ENCODE assay signal across 11 cellular contexts in genomic region chr3:197490098-197490497, GRCh38.
DNase-seq lines count a peak whose midpoint lies in the region; ATAC-seq and TF ChIP-seq lines count a peak whose summit lies in the region.
"Had no signal": no experiment of that assay in that cellular context is flagged by ENCODE, and none has a peak within 500 bp of the region (broad histone marks: within the 10 kb centered on the region; RNA-seq: fewer than 3 reads in every experiment).

No MANE protein-coding gene starts in this region.

- H3K4me1 ChIP-seq in H9 (ENCODE audit: insufficient read depth, low read length) = no peaks in the 10 kb centered on the region
- no peaks in the 10 kb centered on the region for H3K4me1 ChIP-seq in MM.1S (ENCODE audit: low read length)

- H2BK15ac ChIP-seq in H9 (ENCODE audit: low read depth, low read length) = no peak overlapping the region

- no peak overlapping the region for H2AK5ac ChIP-seq in H9 (ENCODE audit: insufficient read length, low read length)

- no peaks in the 10 kb centered on the region for H3K36me3 ChIP-seq in MM.1S (replicated peaks; ENCODE audit: insufficient read depth, low read length)
- H3K36me3 ChIP-seq: cardiac muscle cell had no signal

- H3K14ac ChIP-seq in H9 (ENCODE audit: insufficient read depth, low read length) = no peak overlapping the region

- H4K8ac ChIP-seq in H9 (replicated peaks; ENCODE audit: insufficient read length, low read depth, low read length) = no peak overlapping the region

- H3F3A ChIP-seq in MM.1S (ENCODE audit: insufficient read depth, low read length) = no peaks in the 10 kb centered on the region

- no peaks in the 10 kb centered on the region for H3K23me2 ChIP-seq in H9 (ENCODE audit: insufficient read length, low read depth, low read length, poor library complexity, severe bottlenecking)

- WGBS in H9 (ENCODE audit: extremely low coverage, insufficient read length, low lambda C conversion rate) = no CpG with 5 or more reads among the region's 3 CpGs

- H3K27me3 ChIP-seq in H9 (ENCODE audit: insufficient read depth, low read length) (no peaks in the 10 kb centered on the region), MM.1S (replicated peaks; ENCODE audit: insufficient read depth, low read length) (no peaks in the 10 kb centered on the region)
- H3K27me3 ChIP-seq: cardiac muscle cell had no signal

- H3K4me3 ChIP-seq in foreskin fibroblast (ENCODE audit: low read depth in 1 of 2, low read length in 2 of 2) (no peak overlapping the region), retinal pigment epithelial cell (ENCODE audit: low read length) (no peak overlapping the region), MM.1S (ENCODE audit: low read length) (no peak overlapping the region)
- H3K4me3 ChIP-seq: cardiac muscle cell had no signal

- no peak overlapping the region for H3K56ac ChIP-seq in H9 (ENCODE audit: insufficient read length, low read depth, low read length)

- no peak overlapping the region for H2BK120ac ChIP-seq in H9 (ENCODE audit: low read depth, low read length, poor library complexity, severe bottlenecking)

- no peak overlapping the region for H3K4ac ChIP-seq in H9 (ENCODE audit: low read depth, low read length)

- no peak overlapping the region for H4K91ac ChIP-seq in H9 (ENCODE audit: insufficient read length, low read depth, low read length)

- no peak overlapping the region for H3K27ac Mint-ChIP-seq in H9
- H3K27ac Mint-ChIP-seq in activated naive CD4-positive, alpha-beta T cell treated with anti-CD3 and anti-CD28 coated beads, Interleukin-2, amount 50 U/mL, for 72 hours = no peak overlapping the region
- H3K27ac Mint-ChIP-seq: stimulated activated naive CD8-positive, alpha-beta T cell treated with anti-CD3 and anti-CD28 coated beads, Interleukin-15, Interleukin-2, amounts not matched to agents 100 ng/mL and 50 ng/mL, for 24 hours had no signal

- no peaks in the 10 kb centered on the region for H3K79me2 ChIP-seq in H9 (ENCODE audit: insufficient read depth, low read length)
- H3K79me2 ChIP-seq in MM.1S (ENCODE audit: low read length) = no peaks in the 10 kb centered on the region

- no peak overlapping the region for H2BK5ac ChIP-seq in H9 (ENCODE audit: insufficient read length, low read length)

- H3K9ac ChIP-seq in H9 (ENCODE audit: extremely low read depth, insufficient read length, low read length) (no peak overlapping the region), MM.1S (ENCODE audit: low read length) (no peak overlapping the region)

- no peak overlapping the region for H2BK12ac ChIP-seq in H9 (ENCODE audit: insufficient read length, low read depth, low read length)

- H3K4me2 ChIP-seq in H9 (ENCODE audit: insufficient read depth, insufficient read length, low read length) (no peak overlapping the region), MM.1S (ENCODE audit: low read depth, low read length) (no peak overlapping the region)

- H3K9me3 ChIP-seq in H9 (ENCODE audit: control insufficient read depth, low read depth, low read length) (no peaks in the 10 kb centered on the region), MM.1S (replicated peaks; ENCODE audit: insufficient read depth, low read length) (no peaks in the 10 kb centered on the region)

- H3K9me3 Mint-ChIP-seq in H9 = no peaks in the 10 kb centered on the region
- H3K9me3 Mint-ChIP-seq in activated naive CD4-positive, alpha-beta T cell treated with anti-CD3 and anti-CD28 coated beads, Interleukin-2, amount 50 U/mL, for 72 hours = no peaks in the 10 kb centered on the region
- H3K9me3 Mint-ChIP-seq: stimulated activated naive CD8-positive, alpha-beta T cell treated with anti-CD3 and anti-CD28 coated beads, Interleukin-15, Interleukin-2, amounts not matched to agents 100 ng/mL and 50 ng/mL, for 24 hours had no signal

- H3K27me3 Mint-ChIP-seq in H9 (ENCODE audit: low read depth) = peaks cover 8% of the 10 kb centered on the region; the same call in 1 of the 2 replicates
- H3K27me3 Mint-ChIP-seq: stimulated activated naive CD8-positive, alpha-beta T cell treated with anti-CD3 and anti-CD28 coated beads, Interleukin-15, Interleukin-2, amounts not matched to agents 100 ng/mL and 50 ng/mL, for 24 hours had no signal

- H2AFZ ChIP-seq in H9 (ENCODE audit: low read length) = no peak overlapping the region
- no peak overlapping the region for H2AFZ ChIP-seq in MM.1S (ENCODE audit: low read length)

- no peaks in the 10 kb centered on the region for H3K9me2 ChIP-seq in MM.1S (replicated peaks; ENCODE audit: insufficient read depth, low read length)

- DNase-seq in H9 (peak; percentile 68), T1000 (lab: John Stamatoyannopoulos, UW) (peak; percentile 45), foreskin fibroblast (peak; percentile 41 to 67), retinal pigment epithelial cell (ENCODE audit: low read depth) (peak; percentile 95), MM.1S (no peak)
- no peak for DNase-seq in activated naive CD4-positive, alpha-beta T cell treated with anti-CD3 and anti-CD28 coated beads, Interleukin-2, amount 50 U/mL, for 72 hours (ENCODE audit: low spot score in 2 of 2)
- DNase-seq: NCI-H146 had no signal

- H3K36me3 Mint-ChIP-seq in H9 (ENCODE audit: insufficient read depth in 1 of 3, low read depth in 3 of 3) = no peaks in the 10 kb centered on the region
- no peaks in the 10 kb centered on the region for H3K36me3 Mint-ChIP-seq in activated naive CD4-positive, alpha-beta T cell treated with anti-CD3 and anti-CD28 coated beads, Interleukin-2, amount 50 U/mL, for 72 hours

- H3K4me3 Mint-ChIP-seq in H9 = no peak overlapping the region
- H3K4me3 Mint-ChIP-seq: stimulated activated naive CD8-positive, alpha-beta T cell treated with anti-CD3 and anti-CD28 coated beads, Interleukin-15, Interleukin-2, amounts not matched to agents 100 ng/mL and 50 ng/mL, for 24 hours had no signal

- no peaks in the 10 kb centered on the region for H4K20me1 ChIP-seq in H9 (ENCODE audit: control insufficient read depth, insufficient read depth, insufficient read length)
- H4K20me1 ChIP-seq in MM.1S (ENCODE audit: insufficient read depth, low read length) = no peaks in the 10 kb centered on the region

- H3K27ac ChIP-seq in H9 (ENCODE audit: insufficient read length, low read depth, low read length) (no peak overlapping the region), MM.1S (ENCODE audit: low read length) (no peak overlapping the region)
- H3K27ac ChIP-seq: cardiac muscle cell had no signal

- H3K18ac ChIP-seq in H9 (ENCODE audit: insufficient read length, low read depth, low read length) = no peak overlapping the region

- H3K4me1 Mint-ChIP-seq in H9 = peaks cover 15 to 21% of the 10 kb centered on the region in 2 experiments

- TF ChIP-seq CTCF in H9 (conservative IDR thresholded peaks at IDR 0.05) (no peak), foreskin fibroblast (IDR thresholded peaks at IDR 0.05; ENCODE audit: low read depth, low read length) (no peak), retinal pigment epithelial cell (conservative IDR thresholded peaks at IDR 0.05; ENCODE audit: low read depth, low read length) (peak; percentile 30), MM.1S (IDR thresholded peaks at IDR 0.05; ENCODE audit: low read length) (no peak)

- H3K23ac ChIP-seq in H9 (ENCODE audit: insufficient read length, low read depth, low read length) = no peak overlapping the region

- ATAC-seq in GM18858 (IDR thresholded peaks at IDR 0.05; ENCODE audit: unreplicated experiment) (no peak), GM18867 (IDR thresholded peaks at IDR 0.05; ENCODE audit: unreplicated experiment) (no peak)
- no peak for ATAC-seq in activated naive CD4-positive, alpha-beta T cell treated with anti-CD3 and anti-CD28 coated beads, Interleukin-2, amount 50 U/mL, for 72 hours

- no peaks in the 10 kb centered on the region for H3K79me1 ChIP-seq in H9 (ENCODE audit: insufficient read depth, low read depth, low read length, poor library complexity, severe bottlenecking)

- no peak overlapping the region for H3T11ph ChIP-seq in H9 (ENCODE audit: low read length)

- H4K5ac ChIP-seq in H9 (ENCODE audit: insufficient read length, low read depth, low read length) = no peak overlapping the region

- H2BK20ac ChIP-seq in H9 (ENCODE audit: low read depth, low read length, poor library complexity, severe bottlenecking) = no peak overlapping the region

Comparison
In these comparisons a context has a peak if more than half of its experiments do, and no peak if none do; other contexts are left out.
1. DNase-seq: peak in H9 (single experiment), T1000 (single experiment), foreskin fibroblast (2 of 2) and retinal pigment epithelial cell (single experiment); none in MM.1S (single experiment) and activated naive CD4-positive, alpha-beta T cell treated with anti-CD3 and anti-CD28 coated beads, Interleukin-2, amount 50 U/mL, for 72 hours (0 of 2).